In genomic region chr12:5087831-5088554, GRCh38 we compare ENCODE assay signal across 22 cellular contexts. TPM values are rescaled to one million over a fixed set of nuclear protein-coding genes. Genes with fewer than 3 reads are reported as not detected.
"Had no signal": no experiment of that assay in that cellular context is flagged by ENCODE, and none has a peak within 500 bp of the region (broad histone marks: within the 10 kb centered on the region; RNA-seq: fewer than 3 reads in every experiment).

No MANE protein-coding gene starts in this region.

- H3K9me3 ChIP-seq: gastroesophageal sphincter, heart left ventricle, left lung, psoas muscle, sigmoid colon, stomach, thyroid gland had no signal

- H3K4me1 ChIP-seq: foreskin keratinocyte, gastroesophageal sphincter, left lung, neural progenitor cell, psoas muscle, sigmoid colon, stomach, thyroid gland had no signal

- DNase-seq: cortex of kidney; effector CD4-positive, alpha-beta T cell; mammary epithelial cell; mesendoderm; midbrain; naive thymus-derived CD4-positive, alpha-beta T cell; nucleus accumbens; posterior cingulate gyrus; sigmoid colon; stimulated activated CD4-positive, alpha-beta T cell treated with anti-CD3 and anti-CD28 coated beads, Interleukin-2, amount 100 ng/mL, for 24 hours; stimulated activated CD4-positive, alpha-beta T cell treated with anti-CD3 and anti-CD28 coated beads, Interleukin-4, amount 100 ng/mL, for 24 hours; stimulated activated naive CD4-positive, alpha-beta T cell treated with Interleukin-2 at 50 U/mL for 16 hours; stomach; thyroid gland had no signal

- H3K4me3 ChIP-seq: gastroesophageal sphincter, heart left ventricle, hepatocyte, left lung, neural progenitor cell, psoas muscle, sigmoid colon, stomach, thyroid gland had no signal

- ATAC-seq: gastroesophageal sphincter; left lung; naive thymus-derived CD4-positive, alpha-beta T cell; psoas muscle had no signal

- H3K36me3 ChIP-seq: gastroesophageal sphincter, heart left ventricle, left lung, neural progenitor cell, sigmoid colon, stomach, thyroid gland had no signal

- H3K27ac ChIP-seq: epithelial cell of prostate, foreskin keratinocyte, gastroesophageal sphincter, heart left ventricle, hepatocyte, left lung, neural progenitor cell, psoas muscle, sigmoid colon, stomach, thyroid gland had no signal

RNA-seq across cellular contexts. Expression of gene KCNA5, which starts 44.3 kb away (rescaled TPM):
- polyA plus RNA-seq: foreskin keratinocyte; mammary epithelial cell; naive thymus-derived CD4-positive, alpha-beta T cell had no signal
